ENCODE assay signal across 11 cellular contexts in the genomic region with DNA sequence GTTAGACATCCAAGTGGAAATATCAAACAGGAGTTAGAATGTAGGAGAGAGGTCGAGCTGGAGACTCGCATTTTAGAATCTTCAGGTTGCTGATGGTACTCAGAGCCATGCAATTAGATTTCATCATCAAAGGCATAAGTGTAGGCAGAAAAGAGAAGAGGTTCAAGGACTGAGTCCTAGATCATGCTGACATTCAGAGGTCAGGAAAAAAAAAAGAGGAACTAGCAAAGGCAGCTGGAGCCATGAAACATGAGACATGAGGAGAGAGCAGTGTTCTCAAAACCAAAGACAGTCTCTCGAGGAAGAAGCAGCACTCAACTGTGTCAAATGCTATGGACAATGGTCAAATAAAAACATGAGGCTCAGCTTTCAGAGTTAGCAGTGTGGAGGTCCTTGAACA. TPM values are rescaled to one million over a fixed set of nuclear protein-coding genes. Genes with fewer than 3 reads are reported as not detected.
A peak's percentile ranks its signal among the peaks of the same experiment; 100 is the strongest.
DNase-seq lines count a peak whose midpoint lies in the region; ATAC-seq and TF ChIP-seq lines count a peak whose summit lies in the region.
"Had no signal": no experiment of that assay in that cellular context is flagged by ENCODE, and none has a peak within 500 bp of the region (broad histone marks: within the 10 kb centered on the region; RNA-seq: fewer than 3 reads in every experiment).

No MANE protein-coding gene starts in this region.

- H2AFZ ChIP-seq in ACC112 (ENCODE audit: low read length, unreplicated experiment) = peak overlapping the region; percentile 29
- H2AFZ ChIP-seq in smooth muscle cell (ENCODE audit: low read depth) = no peak overlapping the region

- 44 to 53% methylated on average over 3 of the region's 3 CpGs for WGBS in lower leg skin, 2 donors
- WGBS in smooth muscle cell (ENCODE audit: low lambda C conversion rate) = 78% methylated on average over 3 of the region's 3 CpGs

- TF ChIP-seq POLR2A in lower leg skin (IDR thresholded peaks at IDR 0.05) = no peak

- no peaks in the 10 kb centered on the region for H3K9me3 ChIP-seq in smooth muscle cell (replicated peaks; ENCODE audit: low read depth)
- H3K9me3 ChIP-seq: BE2C had no signal

- H3K36me3 ChIP-seq in ACC112 (ENCODE audit: insufficient read depth, low read length) (no peaks in the 10 kb centered on the region), smooth muscle cell (ENCODE audit: low read depth) (no peaks in the 10 kb centered on the region)
- H3K36me3 ChIP-seq: BE2C had no signal

- TF ChIP-seq CTCF in lower leg skin (IDR thresholded peaks at IDR 0.05) (no peak), smooth muscle cell (IDR thresholded peaks at IDR 0.05; ENCODE audit: borderline replicate concordance, insufficient read depth, poor library complexity, severe bottlenecking) (no peak)

- no peaks in the 10 kb centered on the region for H3F3A ChIP-seq in smooth muscle cell (ENCODE audit: low read depth)

- H3K4me2 ChIP-seq in smooth muscle cell = no peak overlapping the region

- H3K27me3 ChIP-seq in ACC112 (ENCODE audit: insufficient read depth, low read length) (peaks cover 4% of the 10 kb centered on the region; the same call in 1 of the 2 replicates), smooth muscle cell (ENCODE audit: low read depth) (peaks cover 19% of the 10 kb centered on the region)

- no peaks in the 10 kb centered on the region for H4K20me1 ChIP-seq in smooth muscle cell (ENCODE audit: low read depth)

- no peak overlapping the region for H3K9ac ChIP-seq in smooth muscle cell (ENCODE audit: low read depth)

- H3K4me3 ChIP-seq in ACC112 (ENCODE audit: low read depth, low read length) (no peak overlapping the region), lower leg skin (ENCODE audit: low read depth, poor library complexity, severe bottlenecking) (no peak overlapping the region), smooth muscle cell (no peak overlapping the region)

- ATAC-seq in GM19397 (IDR thresholded peaks at IDR 0.05; ENCODE audit: unreplicated experiment) = peak; percentile 53
- peak; percentile 44 for ATAC-seq in HG03097 (IDR thresholded peaks at IDR 0.05; ENCODE audit: low FRiP score, unreplicated experiment)
- ATAC-seq in GM19324 (IDR thresholded peaks at IDR 0.05; ENCODE audit: low FRiP score, unreplicated experiment) = no peak

- intact Hi-C loops in lower leg skin (cut with DNase I; ENCODE audit: low total_unique reads) = loop anchor here (5.0 to 10.0 kb wide), 2 partner anchors 200 to 268 kb away; no protein-coding TSS in a partner anchor

- H3K4me1 ChIP-seq in ACC112 (ENCODE audit: control insufficient read depth, insufficient read depth, low read length, unreplicated experiment) = no peaks in the 10 kb centered on the region
- H3K4me1 ChIP-seq in smooth muscle cell (ENCODE audit: low read depth) = no peaks in the 10 kb centered on the region
- H3K4me1 ChIP-seq: BE2C had no signal

- no peaks in the 10 kb centered on the region for H3K79me2 ChIP-seq in ACC112 (ENCODE audit: control insufficient read depth, insufficient read depth, low read length, unreplicated experiment)
- H3K79me2 ChIP-seq in smooth muscle cell (ENCODE audit: low read depth) = no peaks in the 10 kb centered on the region

- DNase-seq in SIG-M5 (lab: John Stamatoyannopoulos, UW) = peak; percentile 79
- DNase-seq in lower leg skin (ENCODE audit: low spot score in 2 of 2) = no peak
- DNase-seq in stimulated activated naive CD4-positive, alpha-beta T cell treated with Interleukin-2 at 50 U/mL for 16 hours (lab: John Stamatoyannopoulos, UW) = no peak
- no peak for DNase-seq in smooth muscle cell (lab: John Stamatoyannopoulos, UW; ENCODE audit: unreplicated experiment)
- DNase-seq: activated CD4-positive, alpha-beta memory T cell treated with anti-CD3 and anti-CD28 coated beads for 36 hours; BE2C; NCI-H226 had no signal

- H3K27ac ChIP-seq in ACC112 (ENCODE audit: low read depth, low read length) (no peak overlapping the region), smooth muscle cell (ENCODE audit: low read depth) (no peak overlapping the region)

RNA-seq across cellular contexts. Expression of a gene that starts 12.4 kb away (rescaled TPM):
- total RNA-seq in lower leg skin (10 to 100 TPM; 24.5 to 32.2 (median 26.8) TPM), smooth muscle cell (38.7 and 51.6 TPM in 2 replicates)
- polyA plus RNA-seq in smooth muscle cell = 13.0 and 14.2 TPM in 2 replicates
